Comparison of ENCODE assay signal across 15 cellular contexts in the genomic region with DNA sequence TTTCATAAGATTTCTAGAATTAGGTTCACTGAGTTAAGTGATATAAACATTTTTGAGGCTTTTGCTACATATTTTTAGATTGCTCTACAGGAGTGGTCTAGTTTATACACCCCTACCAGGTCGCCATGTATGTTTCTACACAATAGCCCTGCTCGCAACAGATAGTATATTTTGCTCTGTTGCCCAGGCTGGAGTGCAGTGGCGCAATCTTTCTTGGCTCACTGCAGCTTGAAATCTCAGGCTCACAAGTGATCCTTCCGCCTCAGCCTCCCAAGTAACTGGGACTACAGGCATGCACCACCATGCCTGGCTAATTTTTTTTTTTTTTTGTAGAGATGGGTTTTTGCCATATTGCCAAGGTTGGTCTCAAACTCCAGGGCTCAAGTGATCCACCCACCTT.
"Had no signal": no experiment of that assay in that cellular context is flagged by ENCODE, and none has a peak within 500 bp of the region (broad histone marks: within the 10 kb centered on the region; RNA-seq: fewer than 3 reads in every experiment).

No MANE protein-coding gene starts in this region.

- H3K27me3 ChIP-seq: spleen, upper lobe of left lung had no signal

- H3K9me3 Mint-ChIP-seq: activated T-cell treated with anti-CD3 and anti-CD28 coated beads, Interleukin-2, amount 50 U/mL, for 4 hours; brain; immature natural killer cell; natural killer cell treated with Interleukin-12 subunit alpha and Interleukin-12 subunit beta and Interleukin-15 and Interleukin-18, amount 100 ng/mL, for 72 hours; stimulated activated naive B cell treated with anti-CD40 and anti-IgM and Interleukin-4, amounts not matched to agents 10 μg/mL and 1 μg/mL and 100 μg/mL, for 72 hours; T-helper 2 cell treated with Interferon-gamma antibody and Interleukin-4, amounts not matched to agents 5 μg/mL and 100 μg/mL, for 36 hours had no signal

- H3K36me3 ChIP-seq: spleen, upper lobe of left lung had no signal

- H3K27ac ChIP-seq: spleen, upper lobe of left lung had no signal

- H3K27me3 Mint-ChIP-seq: brain had no signal

- H3K27ac Mint-ChIP-seq: activated CD8-positive, alpha-beta memory T cell treated with anti-CD3 and anti-CD28 coated beads, Interleukin-2, amount 10 ng/mL, durations not matched to agents 7 days and 5 days; activated naive CD8-positive, alpha-beta T cell; immature natural killer cell; natural killer cell treated with Interleukin-12 subunit alpha and Interleukin-12 subunit beta and Interleukin-15 and Interleukin-18, amount 100 ng/mL, for 72 hours; stimulated activated naive B cell treated with anti-CD40 and anti-IgM and Interleukin-4, amounts not matched to agents 10 μg/mL and 1 μg/mL and 100 μg/mL, for 72 hours; T-helper 2 cell treated with Interferon-gamma antibody and Interleukin-4, amounts not matched to agents 5 μg/mL and 100 μg/mL, for 36 hours had no signal

- DNase-seq: activated CD4-positive, alpha-beta T cell treated with anti-CD3 and anti-CD28 coated beads, Interleukin-2, amount 50 U/mL, for 48 hours; activated CD4-positive, CD25-positive, alpha-beta regulatory T cell treated with anti-CD3 and anti-CD28 coated beads, Interleukin-2, amount 50 U/mL, for 72 hours; activated CD8-positive, alpha-beta memory T cell treated with anti-CD3 and anti-CD28 coated beads, Interleukin-2, amount 10 ng/mL, durations not matched to agents 7 days and 5 days; activated gamma-delta T cell; activated T-cell treated with anti-CD3 and anti-CD28 coated beads, Interleukin-2, amount 50 U/mL, for 4 hours; dermis blood vessel endothelial cell; immature natural killer cell; stimulated activated CD4-positive, alpha-beta T cell treated with anti-CD3 and anti-CD28 coated beads, Interleukin-1b, Interleukin-23, amount 100 ng/mL, for 48 hours; stimulated activated naive B cell treated with anti-CD40 and anti-IgM and Interleukin-4, amounts not matched to agents 10 μg/mL and 1 μg/mL and 100 μg/mL, for 72 hours had no signal

- H3K9me3 ChIP-seq: spleen, upper lobe of left lung had no signal

- H3K36me3 Mint-ChIP-seq: activated CD8-positive, alpha-beta memory T cell treated with anti-CD3 and anti-CD28 coated beads, Interleukin-2, amount 10 ng/mL, durations not matched to agents 7 days and 5 days; brain; stimulated activated naive B cell treated with anti-CD40 and anti-IgM and Interleukin-4, amounts not matched to agents 10 μg/mL and 1 μg/mL and 100 μg/mL, for 72 hours had no signal

- H3K4me3 ChIP-seq: spleen, upper lobe of left lung had no signal

- H3K4me3 Mint-ChIP-seq: activated CD8-positive, alpha-beta memory T cell treated with anti-CD3 and anti-CD28 coated beads, Interleukin-2, amount 10 ng/mL, durations not matched to agents 7 days and 5 days; activated naive CD8-positive, alpha-beta T cell; activated T-cell treated with anti-CD3 and anti-CD28 coated beads, Interleukin-2, amount 50 U/mL, for 4 hours; immature natural killer cell; natural killer cell treated with Interleukin-12 subunit alpha and Interleukin-12 subunit beta and Interleukin-15 and Interleukin-18, amount 100 ng/mL, for 72 hours; stimulated activated naive B cell treated with anti-CD40 and anti-IgM and Interleukin-4, amounts not matched to agents 10 μg/mL and 1 μg/mL and 100 μg/mL, for 72 hours; T-helper 2 cell treated with Interferon-gamma antibody and Interleukin-4, amounts not matched to agents 5 μg/mL and 100 μg/mL, for 36 hours had no signal

- ATAC-seq: activated CD8-positive, alpha-beta memory T cell treated with anti-CD3 and anti-CD28 coated beads, Interleukin-2, amount 10 ng/mL, durations not matched to agents 7 days and 5 days; activated T-cell treated with anti-CD3 and anti-CD28 coated beads, Interleukin-2, amount 50 U/mL, for 4 hours; natural killer cell treated with Interleukin-12 subunit alpha and Interleukin-12 subunit beta and Interleukin-15 and Interleukin-18, amount 100 ng/mL, for 72 hours had no signal
